ENCODE assay signal across 1 cellular context in genomic region chr10:79342811-79343541, GRCh38.
TF ChIP-seq lines count a peak whose summit lies in the region.

No MANE protein-coding gene starts in this region.

TF ChIP-seq in K562, 482 proteins besides CTCF, POLR2A, EP300 and RAD21 (continued from another document):
- TF ChIP-seq MYC (IDR thresholded peaks at IDR 0.05; ENCODE audit: low read depth, low read length) (no peak), MYC (CRISPR knock-in tag; IDR thresholded peaks at IDR 0.05; ENCODE audit: borderline replicate concordance, low read depth) (no peak), SOX6 (IDR thresholded peaks at IDR 0.05) (no peak), MAFG (tag; conservative IDR thresholded peaks at IDR 0.05) (0 out of 2 replicates have a peak, but pooled peaks have one; percentile 17), ERF (CRISPR knock-in tag; IDR thresholded peaks at IDR 0.05) (no peak), CREB1 (IDR thresholded peaks at IDR 0.05) (no peak), CREB1 (CRISPR knock-in tag; IDR thresholded peaks at IDR 0.05) (no peak), ELF4 (CRISPR knock-in tag; IDR thresholded peaks at IDR 0.05) (no peak), PYGO2 (tag; IDR thresholded peaks at IDR 0.05) (no peak), ZNF165 (CRISPR knock-in tag; IDR thresholded peaks at IDR 0.05; ENCODE audit: borderline replicate concordance) (no peak), PTRF (tag; IDR thresholded peaks at IDR 0.05) (no peak), ZNF347 (CRISPR knock-in tag; IDR thresholded peaks at IDR 0.05; ENCODE audit: low read depth) (no peak), SNRNP70 (optimal IDR thresholded peaks at IDR 0.05; ENCODE audit: low read depth, low read length) (no peak), MAFF (IDR thresholded peaks at IDR 0.05; ENCODE audit: low read length) (0 out of 2 replicates have a peak, but pooled peaks have one; percentile 9), C11orf30 (IDR thresholded peaks at IDR 0.05; ENCODE audit: low read depth) (peak; percentile 53; the same call in 1 of the 2 replicates), SRSF3 (IDR thresholded peaks at IDR 0.05; ENCODE audit: insufficient read depth, low read length) (no peak)
TF ChIP-seq in K562: peak in this region for 9.
